Comparison of ENCODE assay signal across 1 cellular context in genomic region chr15:75211436-75212199, GRCh38.
TF ChIP-seq lines count a peak whose summit lies in the region.

No MANE protein-coding gene starts in this region.

TF ChIP-seq in WTC11, 78 proteins besides CTCF, POLR2A, EP300 and RAD21 (continued from another document):
- TF ChIP-seq, protein P1, sequence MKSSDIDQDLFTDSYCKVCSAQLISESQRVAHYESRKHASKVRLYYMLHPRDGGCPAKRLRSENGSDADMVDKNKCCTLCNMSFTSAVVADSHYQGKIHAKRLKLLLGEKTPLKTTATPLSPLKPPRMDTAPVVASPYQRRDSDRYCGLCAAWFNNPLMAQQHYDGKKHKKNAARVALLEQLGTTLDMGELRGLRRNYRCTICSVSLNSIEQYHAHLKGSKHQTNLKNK (CRISPR knock-in tag; IDR thresholded peaks at IDR 0.05): no peak
- TF ChIP-seq CDX4 (CRISPR knock-in tag; IDR thresholded peaks at IDR 0.05; ENCODE audit: borderline replicate concordance) (no peak), AR (CRISPR knock-in tag; IDR thresholded peaks at IDR 0.05) (no peak), JUN (CRISPR knock-in tag; IDR thresholded peaks at IDR 0.05) (no peak), USF1 (CRISPR knock-in tag; IDR thresholded peaks at IDR 0.05) (no peak), ZNF317 (CRISPR knock-in tag; IDR thresholded peaks at IDR 0.05; ENCODE audit: borderline replicate concordance, low read depth) (no peak), ELF4 (CRISPR knock-in tag; IDR thresholded peaks at IDR 0.05; ENCODE audit: low read depth) (no peak), RELA (CRISPR knock-in tag; IDR thresholded peaks at IDR 0.05; ENCODE audit: borderline replicate concordance) (no peak), RORB (CRISPR knock-in tag; IDR thresholded peaks at IDR 0.05) (no peak), ZNF671 (CRISPR knock-in tag; IDR thresholded peaks at IDR 0.05) (no peak), ZNF396 (CRISPR knock-in tag; IDR thresholded peaks at IDR 0.05; ENCODE audit: borderline replicate concordance) (no peak), JAZF1 (CRISPR knock-in tag; IDR thresholded peaks at IDR 0.05) (no peak)
